In the genomic region with DNA sequence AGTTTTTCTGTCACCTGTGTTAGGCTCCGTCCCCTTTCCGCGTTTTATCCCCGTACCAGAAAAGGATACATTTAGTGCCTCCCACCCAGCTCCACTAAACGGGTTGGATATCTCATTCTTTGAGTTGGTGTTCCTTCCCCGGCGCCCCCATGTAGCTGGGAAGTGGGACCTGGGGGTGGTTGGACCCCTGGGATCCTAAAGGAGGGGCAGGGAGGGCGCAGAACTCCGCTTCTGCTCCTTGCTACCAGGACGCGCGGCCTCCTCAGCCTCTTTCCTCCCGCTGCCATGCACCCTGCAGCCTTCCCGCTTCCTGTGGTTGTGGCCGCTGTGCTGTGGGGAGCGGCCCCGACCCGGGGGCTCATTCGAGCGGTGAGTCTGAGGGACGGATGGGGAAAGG, we compare ENCODE assay signal across 8 cellular contexts. TPM values are rescaled to one million over a fixed set of nuclear protein-coding genes. Genes with fewer than 3 reads are reported as not detected.
DNase-seq lines count a peak whose midpoint lies in the region; ATAC-seq, FAIRE-seq and TF ChIP-seq lines count a peak whose summit lies in the region.

No MANE protein-coding gene starts in this region.

- H3K9me3 Mint-ChIP-seq in CD4-positive, CD25-positive, alpha-beta regulatory T cell = peaks cover 0 to 1% (median 0%) of the 10 kb centered on the region in 7 donors
- H3K9me3 Mint-ChIP-seq in astrocyte (ENCODE audit: unreplicated experiment) = peaks cover 2% of the 10 kb centered on the region

- no peaks in the 10 kb centered on the region for H3K27me3 ChIP-seq in CD4-positive, CD25-positive, alpha-beta regulatory T cell (ENCODE audit: control insufficient read depth, insufficient read depth, low read length)
- H3K27me3 ChIP-seq in astrocyte (ENCODE audit: insufficient read depth, low read length) = no peaks in the 10 kb centered on the region
- H3K27me3 ChIP-seq in left lung = no peaks in the 10 kb centered on the region

- H3K27ac ChIP-seq in CD4-positive, CD25-positive, alpha-beta regulatory T cell (ENCODE audit: insufficient read depth, low read length, poor library complexity, severe bottlenecking) = peak overlapping the region; percentile 94
- H3K27ac ChIP-seq in OCI-LY7 (ENCODE audit: low read depth, low read length, poor library complexity, severe bottlenecking) = peak overlapping the region; percentile 90
- peak overlapping the region; percentile 96 for H3K27ac ChIP-seq in astrocyte (ENCODE audit: low read depth, low read length)
- H3K27ac ChIP-seq in left lung = peak overlapping the region; percentile 96 to 97
- H3K27ac ChIP-seq in temporal lobe (ENCODE audit: low read depth, low read length) = peak overlapping the region; percentile 96

- H3K36me3 ChIP-seq in CD4-positive, CD25-positive, alpha-beta regulatory T cell (ENCODE audit: control insufficient read depth, insufficient read depth, low read length) = peaks cover 31% of the 10 kb centered on the region
- H3K36me3 ChIP-seq in OCI-LY7 (ENCODE audit: insufficient read depth, low read length) (peaks cover 81% of the 10 kb centered on the region), astrocyte (ENCODE audit: insufficient read depth, low read length) (peaks cover 29% of the 10 kb centered on the region), left lung (peaks cover 0 to 61% of the 10 kb centered on the region in 2 donors)

- FAIRE-seq in astrocyte (lab: Jason Lieb, UNC) = no peak

- peak overlapping the region; percentile 97 to 99 (median 97) for H3K27ac Mint-ChIP-seq in CD4-positive, CD25-positive, alpha-beta regulatory T cell
- H3K27ac Mint-ChIP-seq in astrocyte (ENCODE audit: unreplicated experiment) = peak overlapping the region; percentile 99

- peak overlapping the region; percentile 97 for H3K9ac ChIP-seq in astrocyte (ENCODE audit: low read length)

- H3K4me3 ChIP-seq in CD4-positive, CD25-positive, alpha-beta regulatory T cell (ENCODE audit: low read depth, low read length) = peak overlapping the region; percentile 92
- H3K4me3 ChIP-seq in OCI-LY7 (ENCODE audit: low read depth, low read length, poor library complexity, severe bottlenecking) (peak overlapping the region; percentile 95), astrocyte (ENCODE audit: insufficient read depth, low read depth, low read length) (peak overlapping the region; percentile 85), left lung (peak overlapping the region; percentile 77 to 93)

- peak overlapping the region; percentile 95 to 99 (median 97) for H3K4me3 Mint-ChIP-seq in CD4-positive, CD25-positive, alpha-beta regulatory T cell
- H3K4me3 Mint-ChIP-seq in astrocyte (ENCODE audit: unreplicated experiment) = peak overlapping the region; percentile 95

- H4K20me1 ChIP-seq in OCI-LY7 (ENCODE audit: insufficient read depth, low read length) (0 out of 2 replicates have a peak, but pooled peaks cover 7% of the 10 kb centered on the region), astrocyte (ENCODE audit: insufficient read depth, low read length) (peaks cover 44% of the 10 kb centered on the region)

- peaks cover 0 to 83% (median 53%) of the 10 kb centered on the region in 4 donors for H3K4me1 Mint-ChIP-seq in CD4-positive, CD25-positive, alpha-beta regulatory T cell
- H3K4me1 Mint-ChIP-seq in astrocyte (ENCODE audit: low read depth, unreplicated experiment) = peaks cover 36% of the 10 kb centered on the region

- BruUV-seq in OCI-LY7 (replicated peaks; lab: Mats Ljungman, UMichigan) = TSS peak; percentile 91

- H2AFZ ChIP-seq in OCI-LY7 (ENCODE audit: low read length) = peak overlapping the region; percentile 42; the same call in 1 of the 2 replicates
- peak overlapping the region; percentile 81 for H2AFZ ChIP-seq in astrocyte (ENCODE audit: low read depth, low read length)

- peaks cover 69% of the 10 kb centered on the region for H3K4me1 ChIP-seq in CD4-positive, CD25-positive, alpha-beta regulatory T cell (ENCODE audit: control insufficient read depth, insufficient read depth, low read length, poor library complexity, severe bottlenecking)
- H3K4me1 ChIP-seq in OCI-LY7 (ENCODE audit: insufficient read depth, low read length, poor library complexity, severe bottlenecking) (peaks cover 55% of the 10 kb centered on the region), astrocyte (ENCODE audit: insufficient read depth, low read length) (peaks cover 34% of the 10 kb centered on the region), left lung (peaks cover 27 to 65% of the 10 kb centered on the region in 2 donors)

- peak overlapping the region; percentile 97 for H3K4me2 ChIP-seq in OCI-LY7 (ENCODE audit: low read length)
- peak overlapping the region; percentile 97 for H3K4me2 ChIP-seq in astrocyte (ENCODE audit: low read length)

- H3K27me3 Mint-ChIP-seq in CD4-positive, CD25-positive, alpha-beta regulatory T cell = no peaks in the 10 kb centered on the region
- H3K27me3 Mint-ChIP-seq in astrocyte (ENCODE audit: low read depth, unreplicated experiment) = no peaks in the 10 kb centered on the region

- no peak for TF ChIP-seq CTCF in OCI-LY7 (conservative IDR thresholded peaks at IDR 0.05; ENCODE audit: low read length)
- no peak for TF ChIP-seq CTCF in astrocyte (IDR thresholded peaks at IDR 0.05; ENCODE audit: insufficient read depth, low read depth, low read length)
- TF ChIP-seq CTCF in left lung (IDR thresholded peaks at IDR 0.05) = no peak

- H3K9me2 ChIP-seq in OCI-LY7 (ENCODE audit: insufficient read depth, low read length) = no peaks in the 10 kb centered on the region

- H3K79me2 ChIP-seq in OCI-LY7 (ENCODE audit: insufficient read depth, low read depth, low read length) = peaks cover 63% of the 10 kb centered on the region
- peaks cover 73% of the 10 kb centered on the region for H3K79me2 ChIP-seq in astrocyte (ENCODE audit: insufficient read depth, low read length)

- no peaks in the 10 kb centered on the region for H3K9me3 ChIP-seq in CD4-positive, CD25-positive, alpha-beta regulatory T cell (ENCODE audit: control insufficient read depth in 2 of 2, low read length in 2 of 2)
- H3K9me3 ChIP-seq in OCI-LY7 (ENCODE audit: low read length) (no peaks in the 10 kb centered on the region), astrocyte (ENCODE audit: insufficient read depth, low read depth, low read length) (no peaks in the 10 kb centered on the region), left lung (no peaks in the 10 kb centered on the region)

- intact Hi-C loops in OCI-LY7 (cut with micrococcal nuclease; ENCODE audit: unreplicated experiment) = loop anchor here (10.0 kb wide), 1 partner anchor 254 kb away; the partner anchor contains the start of gene ZNF594
- intact Hi-C loops in left lung (cut with DNase I) = no loop called here

- peaks cover 30% of the 10 kb centered on the region for H3K36me3 Mint-ChIP-seq in CD4-positive, CD25-positive, alpha-beta regulatory T cell
- H3K36me3 Mint-ChIP-seq in astrocyte (ENCODE audit: low read depth, unreplicated experiment) = peaks cover 15% of the 10 kb centered on the region

- CTCF ChIA-PET in OCI-LY7 (lab: Charles Lee; ENCODE audit: unreplicated experiment) = no interaction called here

- no peak for ATAC-seq in CD4-positive, CD25-positive, alpha-beta regulatory T cell (ENCODE audit: low read depth in 2 of 2)
- ATAC-seq in left lung = no peak
- ATAC-seq in HG03108 (IDR thresholded peaks at IDR 0.05; ENCODE audit: unreplicated experiment) = no peak
- no peak for ATAC-seq in HG03342 (IDR thresholded peaks at IDR 0.05; ENCODE audit: unreplicated experiment)

- POLR2A ChIA-PET in OCI-LY7 (lab: Charles Lee) = interaction anchor here (0.7 to 2.4 kb wide), 4 partner anchors 11 to 1033 kb away, joined by 3 to 20 read pairs (median 10); partner anchors contain the start of genes ENO3 and SPAG7

- peak in 2 of 3 donors; percentile 35 to 56 for DNase-seq in CD4-positive, CD25-positive, alpha-beta regulatory T cell
- DNase-seq in OCI-LY7 (ENCODE audit: low spot score) (peak; percentile 64), astrocyte (ENCODE audit: low read depth) (no peak), left lung (peak in 1 of 2 donors; percentile 84), NCI-H187 (lab: John Stamatoyannopoulos, UW) (no peak)

RNA-seq across cellular contexts. Expression of gene RNF167, which starts 0.6 kb away (rescaled TPM):
- total RNA-seq in CD4-positive, CD25-positive, alpha-beta regulatory T cell = 105 TPM
- polyA plus RNA-seq in CD4-positive, CD25-positive, alpha-beta regulatory T cell = 10 to 100 TPM; 31.5 to 58.2 (median 45.9) TPM
- 31.4 and 46.5 TPM in 2 replicates for total RNA-seq in OCI-LY7 (2014; rRNA removed; shearing (Covaris generic))
- total RNA-seq in OCI-LY7 (2022) (120 and 124 TPM in 2 replicates), astrocyte (88.0 and 89.7 TPM in 2 replicates), left lung (100 to 1,000 TPM; 102 to 108 TPM), temporal lobe (12.8 TPM)

RNA-seq across cellular contexts. Expression of gene SLC25A11, which starts 0.8 kb away (rescaled TPM):
- total RNA-seq in CD4-positive, CD25-positive, alpha-beta regulatory T cell = 22.6 TPM
- 10 to 100 TPM; 69.3 to 78.4 (median 74.4) TPM for polyA plus RNA-seq in CD4-positive, CD25-positive, alpha-beta regulatory T cell
- total RNA-seq in OCI-LY7 (2014; rRNA removed; shearing (Covaris generic)) = 59.6 and 80.6 TPM in 2 replicates
- total RNA-seq in OCI-LY7 (2022) = 66.8 and 68.2 TPM in 2 replicates
- total RNA-seq in astrocyte = 36.8 and 43.0 TPM in 2 replicates
- 10 to 100 TPM; 58.6 to 70.5 TPM for total RNA-seq in left lung
- 41.8 TPM for total RNA-seq in temporal lobe

RNA-seq across cellular contexts. Expression of gene PFN1, which starts 7.7 kb away (rescaled TPM):
- total RNA-seq in CD4-positive, CD25-positive, alpha-beta regulatory T cell = 865 TPM
- 1,000 to 10,000 TPM; 2,018 to 2,804 (median 2,386) TPM for polyA plus RNA-seq in CD4-positive, CD25-positive, alpha-beta regulatory T cell
- total RNA-seq in OCI-LY7 (2014; rRNA removed; shearing (Covaris generic)) = 1,053 and 1,272 TPM in 2 replicates
- total RNA-seq in OCI-LY7 (2022) (950 and 1,053 TPM in 2 replicates), astrocyte (1,246 and 1,346 TPM in 2 replicates), left lung (100 to 1,000 TPM; 619 to 987 TPM), temporal lobe (69.3 TPM)

RNA-seq across cellular contexts. Expression of gene GP1BA, which starts 8.5 kb away (rescaled TPM):
- 1.9 TPM for total RNA-seq in CD4-positive, CD25-positive, alpha-beta regulatory T cell
- under 1 TPM in 2 of 4 donors, not detected in 2; 0.07 to 0.22 TPM for polyA plus RNA-seq in CD4-positive, CD25-positive, alpha-beta regulatory T cell
- not detected in 2 replicates for total RNA-seq in OCI-LY7 (2014; rRNA removed; shearing (Covaris generic))
- total RNA-seq in OCI-LY7 (2022) (not detected in 2 replicates), astrocyte (0.09 TPM in 1 of 2 replicates, not detected in the other), left lung (under 1 TPM; 0.31 to 0.96 TPM), temporal lobe (not detected)

RNA-seq across cellular contexts. Expression of gene ENO3, which starts 10.3 kb away (rescaled TPM):
- 11.7 TPM for total RNA-seq in CD4-positive, CD25-positive, alpha-beta regulatory T cell
- 1 to 10 TPM in 1 of 4 donors, under 1 TPM in 3; 0.29 to 1.6 (median 0.41) TPM for polyA plus RNA-seq in CD4-positive, CD25-positive, alpha-beta regulatory T cell
- total RNA-seq in OCI-LY7 (2014; rRNA removed; shearing (Covaris generic)) = 14.6 and 24.6 TPM in 2 replicates
- 79.4 and 80.4 TPM in 2 replicates for total RNA-seq in OCI-LY7 (2022)
- 12.7 and 20.4 TPM in 2 replicates for total RNA-seq in astrocyte
- total RNA-seq in left lung = 10 to 100 TPM; 15.0 to 15.9 TPM
- 0.74 TPM for total RNA-seq in temporal lobe

Comparison
In these comparisons a context has a peak if more than half of its experiments do, and no peak if none do; other contexts are left out.
1. DNase-seq: peak in CD4-positive, CD25-positive, alpha-beta regulatory T cell (2 of 3) and OCI-LY7 (single experiment); none in astrocyte (single experiment) and NCI-H187 (0 of 2).
2. Peak in every context shown above with its lines, with median percentiles within 50 percentile points of each other: H3K27ac ChIP-seq and H3K4me3 ChIP-seq.